In genomic region chr16:89958068-89958467, GRCh38 we compare ENCODE assay signal across 10 cellular contexts. TPM values are rescaled to one million over a fixed set of nuclear protein-coding genes. Genes with fewer than 3 reads are reported as not detected.
DNase-seq lines count a peak whose midpoint lies in the region; ATAC-seq lines count a peak whose summit lies in the region.
"Had no signal": no experiment of that assay in that cellular context is flagged by ENCODE, and none has a peak within 500 bp of the region (broad histone marks: within the 10 kb centered on the region; RNA-seq: fewer than 3 reads in every experiment).

No MANE protein-coding gene starts in this region.

- H3K4me3 ChIP-seq in Jurkat, Clone E6-1 (ENCODE audit: low read length) = no peak overlapping the region
- peak overlapping the region; percentile 34 for H3K4me3 ChIP-seq in mononuclear cell (ENCODE audit: low read length)

- H3K4me1 ChIP-seq in mononuclear cell (ENCODE audit: insufficient read depth, low read length) = peaks cover 63% of the 10 kb centered on the region

- H3K9me3 ChIP-seq in mononuclear cell (ENCODE audit: low read depth, low read length) = no peaks in the 10 kb centered on the region

- no peaks in the 10 kb centered on the region for H3K27me3 ChIP-seq in mononuclear cell (ENCODE audit: insufficient read depth, low read length)

- peak; percentile 58 for DNase-seq in DMS 273 (lab: John Stamatoyannopoulos, UW; ENCODE audit: unreplicated experiment)
- DNase-seq in DMS 273 treated with DMSO at 0.1 percent for 48 hours (lab: John Stamatoyannopoulos, UW) = no peak
- peak; percentile 35 for DNase-seq in Jurkat, Clone E6-1 (ENCODE audit: low read depth, low spot score)
- peak; percentile 67 for DNase-seq in cerebellar cortex (ENCODE audit: low spot score)
- DNase-seq: activated effector memory CD4-positive, alpha-beta T cell treated with Interleukin-2 at 50 U/mL for 16 hours; NCI-H187 had no signal

- ATAC-seq in GM18861 (IDR thresholded peaks at IDR 0.05; ENCODE audit: unreplicated experiment) (no peak), HG03432 (IDR thresholded peaks at IDR 0.05; ENCODE audit: unreplicated experiment) (no peak), HG03097 (IDR thresholded peaks at IDR 0.05; ENCODE audit: low FRiP score, unreplicated experiment) (no peak)

RNA-seq across cellular contexts. Expression of gene DEF8, which starts 9.5 kb away (rescaled TPM):
- 47.1 TPM for polyA plus RNA-seq in Jurkat, Clone E6-1 (2012; ENCODE audit: insufficient read depth, insufficient read length)
- total RNA-seq in mononuclear cell = 46.9 TPM

RNA-seq across cellular contexts. Expression of gene TUBB3, which starts 34.9 kb away (rescaled TPM):
- 21.3 TPM for polyA plus RNA-seq in Jurkat, Clone E6-1 (2012; ENCODE audit: insufficient read depth, insufficient read length)
- 0.21 TPM for total RNA-seq in mononuclear cell

RNA-seq across cellular contexts. Expression of gene MC1R, which starts 39.4 kb away (rescaled TPM):
- polyA plus RNA-seq in Jurkat, Clone E6-1 (2012; ENCODE audit: insufficient read depth, insufficient read length) = 4.5 TPM
- total RNA-seq in mononuclear cell = 2.7 TPM
